In genomic region chr11:108574675-108575074, GRCh38 we compare ENCODE assay signal across 22 cellular contexts.
"Had no signal": no experiment of that assay in that cellular context is flagged by ENCODE, and none has a peak within 500 bp of the region (broad histone marks: within the 10 kb centered on the region; RNA-seq: fewer than 3 reads in every experiment).

No MANE protein-coding gene starts in this region.

- FAIRE-seq: RCC 7860 had no signal

- H3K36me3 ChIP-seq: SJSA1 had no signal

- H3K9me3 ChIP-seq: SJSA1 had no signal

- H3K4me1 Mint-ChIP-seq: IgD-negative memory B cell had no signal

- H3K9me3 Mint-ChIP-seq: T-helper 1 cell treated with Interleukin-12 subunit alpha and Interleukin-12 subunit beta and Interleukin-4 antibody, amounts not matched to agents 30 μg/mL and 1 μg/mL, for 36 hours had no signal

- H3K4me3 Mint-ChIP-seq: IgD-negative memory B cell; T-helper 1 cell treated with Interleukin-12 subunit alpha and Interleukin-12 subunit beta and Interleukin-4 antibody, amounts not matched to agents 30 μg/mL and 1 μg/mL, for 36 hours had no signal

- H3K27ac ChIP-seq: SJSA1, SK-N-MC had no signal

- DNase-seq: KBM-7, MV-4-11, NCI-H1048, NCI-H1105, NCI-H1417 treated with DMSO at 0.1 percent for 48 hours, NCI-H146, NCI-H1694 treated with DMSO at 0.1 percent for 48 hours, NCI-H1930, NCI-H2081, NCI-H2107, NCI-H2227 treated with DMSO at 0.1 percent for 48 hours, NCI-H524 treated with DMSO at 0.1 percent for 48 hours, NCI-H69, NCI-H774, Right ventricle myocardium superior, RPMI8226, SIG-M5 had no signal

- H3K27me3 ChIP-seq: SJSA1 had no signal

- H3K4me1 ChIP-seq: SJSA1 had no signal

- H3K4me3 ChIP-seq: SJSA1, SK-N-MC had no signal

- H3K27ac Mint-ChIP-seq: IgD-negative memory B cell; T-helper 1 cell treated with Interleukin-12 subunit alpha and Interleukin-12 subunit beta and Interleukin-4 antibody, amounts not matched to agents 30 μg/mL and 1 μg/mL, for 36 hours had no signal
